ENCODE assay signal across 17 cellular contexts in genomic region chr3:61727435-61727834, GRCh38.
"Had no signal": no experiment of that assay in that cellular context is flagged by ENCODE, and none has a peak within 500 bp of the region (broad histone marks: within the 10 kb centered on the region; RNA-seq: fewer than 3 reads in every experiment).

No MANE protein-coding gene starts in this region.

- H3K4me3 ChIP-seq: coronary artery, heart right ventricle, right atrium auricular region, smooth muscle cell had no signal

- ATAC-seq: foreskin keratinocyte; heart right ventricle; left cardiac atrium; naive thymus-derived CD8-positive, alpha-beta T cell had no signal

- H3K36me3 ChIP-seq: heart right ventricle, right atrium auricular region had no signal

- H3K4me2 ChIP-seq: smooth muscle cell had no signal

- DNase-seq: effector CD4-positive, alpha-beta T cell; endodermal cell; erythroblast; foreskin keratinocyte; heart right ventricle; islet precursor cell; left cardiac atrium; mammary epithelial cell; naive thymus-derived CD8-positive, alpha-beta T cell; posterior cingulate gyrus; stimulated activated CD4-positive, alpha-beta T cell treated with anti-CD3 and anti-CD28 coated beads, Interleukin-2, amount 100 ng/mL, for 48 hours; stimulated activated naive CD4-positive, alpha-beta T cell treated with Interleukin-2 at 50 U/mL for 16 hours had no signal

- H3K4me1 ChIP-seq: foreskin keratinocyte had no signal

- H3K9me3 ChIP-seq: heart right ventricle, right atrium auricular region had no signal

- FAIRE-seq: endothelial cell of umbilical vein, urothelium cell line had no signal

- H3K27me3 ChIP-seq: foreskin keratinocyte, heart right ventricle, right atrium auricular region had no signal

- H3K27ac ChIP-seq: coronary artery, foreskin keratinocyte had no signal
